Comparison of ENCODE assay signal across 10 cellular contexts in genomic region chr10:90579602-90580242, GRCh38.
DNase-seq lines count a peak whose midpoint lies in the region; ATAC-seq and TF ChIP-seq lines count a peak whose summit lies in the region.
"Had no signal": no experiment of that assay in that cellular context is flagged by ENCODE, and none has a peak within 500 bp of the region (broad histone marks: within the 10 kb centered on the region; RNA-seq: fewer than 3 reads in every experiment).

No MANE protein-coding gene starts in this region.

- H3K27me3 ChIP-seq in H7 (ENCODE audit: control insufficient read depth, insufficient read depth, low read length), result no peaks in the 10 kb centered on the region; the same call in 1 of the 2 replicates
- no peaks in the 10 kb centered on the region for H3K27me3 ChIP-seq in fibroblast of lung (ENCODE audit: control insufficient read depth, insufficient read depth, low read length)
- no peaks in the 10 kb centered on the region for H3K27me3 ChIP-seq in esophagus squamous epithelium
- no peaks in the 10 kb centered on the region for H3K27me3 ChIP-seq in CD8-positive, alpha-beta T cell (ENCODE audit: insufficient read depth, low read length)

- peaks cover 8% of the 10 kb centered on the region for H3K27me3 Mint-ChIP-seq in CD8-positive, alpha-beta T cell (ENCODE audit: low read depth)

- no peaks in the 10 kb centered on the region for H3K9me3 Mint-ChIP-seq in CD8-positive, alpha-beta T cell

- H3K27ac ChIP-seq in fibroblast of lung (ENCODE audit: insufficient read depth, low read length) (no peak overlapping the region), esophagus squamous epithelium (no peak overlapping the region)
- no peak overlapping the region for H3K27ac ChIP-seq in CD8-positive, alpha-beta T cell (ENCODE audit: low read depth, low read length)
- H3K27ac ChIP-seq: dorsolateral prefrontal cortex had no signal

- no peak for TF ChIP-seq POLR2A in esophagus squamous epithelium (IDR thresholded peaks at IDR 0.05)

- H3K36me3 ChIP-seq in H7 (replicated peaks; ENCODE audit: control insufficient read depth, insufficient read depth, low read length), result no peaks in the 10 kb centered on the region
- no peaks in the 10 kb centered on the region for H3K36me3 ChIP-seq in fibroblast of lung (ENCODE audit: control insufficient read depth, insufficient read depth, low read length)
- H3K36me3 ChIP-seq in esophagus squamous epithelium, result no peaks in the 10 kb centered on the region
- no peaks in the 10 kb centered on the region for H3K36me3 ChIP-seq in CD8-positive, alpha-beta T cell (ENCODE audit: insufficient read depth, low read length)

- no peaks in the 10 kb centered on the region for H3K9me3 ChIP-seq in fibroblast of lung (ENCODE audit: control insufficient read depth, insufficient read depth, low read depth, low read length)
- H3K9me3 ChIP-seq in esophagus squamous epithelium, result no peaks in the 10 kb centered on the region
- no peaks in the 10 kb centered on the region for H3K9me3 ChIP-seq in CD8-positive, alpha-beta T cell (ENCODE audit: low read length)

- H3K36me3 Mint-ChIP-seq in CD8-positive, alpha-beta T cell, result no peaks in the 10 kb centered on the region

- H2AFZ ChIP-seq in fibroblast of lung (ENCODE audit: low read length), result no peak overlapping the region

- no peak for ATAC-seq in CD8-positive, alpha-beta T cell
- ATAC-seq: left colon had no signal

- no peak overlapping the region for H3K27ac Mint-ChIP-seq in CD8-positive, alpha-beta T cell

- POLR2A ChIA-PET in CD8-positive, alpha-beta T cell (lab: Charles Lee), result no interaction called here

- DNase-seq in H7 (peak; percentile 3), RKO (ENCODE audit: low spot score) (peak; percentile 5), fibroblast of lung (ENCODE audit: low read depth in 2 of 2) (peak; percentile 60 to 69), skeletal muscle cell (ENCODE audit: low read depth) (peak; percentile 50), esophagus squamous epithelium (lab: John Stamatoyannopoulos, UW) (no peak), GM20000 (ENCODE audit: low spot score) (no peak)
- no peak for DNase-seq in CD8-positive, alpha-beta T cell
- DNase-seq: activated T-cell treated with anti-CD3 and anti-CD28 coated beads, Interleukin-2, amount 50 U/mL, for 48 hours; dorsolateral prefrontal cortex; left colon had no signal

- WGBS in esophagus squamous epithelium, 2 donors, result 31 to 36% methylated on average over 1 of the region's 1 CpG

- no peaks in the 10 kb centered on the region for H4K20me1 ChIP-seq in fibroblast of lung (ENCODE audit: control insufficient read depth, extremely low read depth, insufficient read depth, low read length)

- H3K4me2 ChIP-seq in fibroblast of lung (ENCODE audit: extremely low read depth, insufficient read depth, low read length), result no peak overlapping the region

- TF ChIP-seq CTCF in fibroblast of lung (conservative IDR thresholded peaks at IDR 0.05 in 1 of 2, IDR thresholded peaks at IDR 0.05 in 1 of 2; ENCODE audit: low read depth in 1 of 2, low read length in 2 of 2) (peak; percentile 19 to 35), esophagus squamous epithelium (IDR thresholded peaks at IDR 0.05) (peak in 1 of 6 experiments; percentile 16), GM20000 (IDR thresholded peaks at IDR 0.05; ENCODE audit: extremely low read depth, missing control alignments) (no peak)
- no peak for TF ChIP-seq CTCF in CD8-positive, alpha-beta T cell (IDR thresholded peaks at IDR 0.05)

- H3K4me1 Mint-ChIP-seq in CD8-positive, alpha-beta T cell (ENCODE audit: low read depth), result no peaks in the 10 kb centered on the region

- H3K4me3 Mint-ChIP-seq in CD8-positive, alpha-beta T cell, result no peak overlapping the region

- H3K79me2 ChIP-seq in fibroblast of lung (ENCODE audit: control insufficient read depth, insufficient read depth, low read length), result no peaks in the 10 kb centered on the region

- CTCF ChIA-PET in CD8-positive, alpha-beta T cell (lab: Charles Lee), result no interaction called here

- intact Hi-C loops in esophagus squamous epithelium (cut with DNase I), result no loop called here
- intact Hi-C loops in CD8-positive, alpha-beta T cell (cut with DNase I, micrococcal nuclease), result no loop called here

- H3K4me1 ChIP-seq in fibroblast of lung (ENCODE audit: control insufficient read depth, extremely low read depth, insufficient read depth, low read length) (no peaks in the 10 kb centered on the region), esophagus squamous epithelium (no peaks in the 10 kb centered on the region)
- H3K4me1 ChIP-seq in CD8-positive, alpha-beta T cell (ENCODE audit: insufficient read depth, low read length), result no peaks in the 10 kb centered on the region

- no peak overlapping the region for H3K4me3 ChIP-seq in H7 (ENCODE audit: insufficient read depth, low read depth, low read length)
- H3K4me3 ChIP-seq in fibroblast of lung (replicated peaks in 1 of 4; ENCODE audit: control extremely low read depth in 1 of 4, insufficient read depth in 1 of 4, low read depth in 3 of 4, low read length in 4 of 4), result no peak overlapping the region
- no peak overlapping the region for H3K4me3 ChIP-seq in skeletal muscle cell (ENCODE audit: low read depth, low read length)
- no peak overlapping the region for H3K4me3 ChIP-seq in esophagus squamous epithelium
- H3K4me3 ChIP-seq in CD8-positive, alpha-beta T cell (ENCODE audit: low read depth, low read length), result no peak overlapping the region
- H3K4me3 ChIP-seq: dorsolateral prefrontal cortex had no signal

- no peak overlapping the region for H3K9ac ChIP-seq in fibroblast of lung (ENCODE audit: insufficient read depth, low read length)

Comparison
In these comparisons a context has a peak if more than half of its experiments do, and no peak if none do; other contexts are left out.
1. DNase-seq: peak in H7 (single experiment), RKO (single experiment), fibroblast of lung (2 of 2) and skeletal muscle cell (single experiment); none in esophagus squamous epithelium (single experiment), CD8-positive, alpha-beta T cell (0 of 7) and GM20000 (single experiment).
2. CTCF ChIP-seq: peak in fibroblast of lung (2 of 2); none in CD8-positive, alpha-beta T cell (single experiment) and GM20000 (single experiment).